10 cellular contexts compared by ENCODE assay signal in genomic region chr13:23159587-23160240, GRCh38.
DNase-seq lines count a peak whose midpoint lies in the region; ATAC-seq and TF ChIP-seq lines count a peak whose summit lies in the region.
"Had no signal": no experiment of that assay in that cellular context is flagged by ENCODE, and none has a peak within 500 bp of the region (broad histone marks: within the 10 kb centered on the region; RNA-seq: fewer than 3 reads in every experiment).

No MANE protein-coding gene starts in this region.

- no peaks in the 10 kb centered on the region for H3K9me3 ChIP-seq in parathyroid adenoma (ENCODE audit: control insufficient read depth, low read length)

- no peak for ATAC-seq in GM21529 (IDR thresholded peaks at IDR 0.05; ENCODE audit: unreplicated experiment)

- no peak overlapping the region for H3K9ac ChIP-seq in parathyroid adenoma

- no peaks in the 10 kb centered on the region for H3K4me1 ChIP-seq in parathyroid adenoma

- H2AFZ ChIP-seq in parathyroid adenoma = peak overlapping the region; percentile 70

- TF ChIP-seq CTCF in C4-2B (conservative IDR thresholded peaks at IDR 0.05) = peak; percentile 79
- TF ChIP-seq CTCF in parathyroid adenoma (IDR thresholded peaks at IDR 0.05) = no peak

- H3K79me2 ChIP-seq in parathyroid adenoma = no peaks in the 10 kb centered on the region

- H3K4me3 ChIP-seq in parathyroid adenoma (ENCODE audit: low read depth, low read length) = peak overlapping the region; percentile 60

- no peaks in the 10 kb centered on the region for H3K36me3 ChIP-seq in parathyroid adenoma (ENCODE audit: control insufficient read depth, insufficient read depth, low read length)

- no peak overlapping the region for H3K27ac ChIP-seq in C4-2B
- no peak overlapping the region for H3K27ac ChIP-seq in parathyroid adenoma
- H3K27ac ChIP-seq: VCaP had no signal

- peak; percentile 21 for DNase-seq in NCI-H526 treated with DMSO at 0.1 percent for 48 hours (lab: John Stamatoyannopoulos, UW)
- peak; percentile 13 for DNase-seq in glomerular visceral epithelial cell (ENCODE audit: extremely low spot score)
- DNase-seq in activated naive CD4-positive, alpha-beta T cell (lab: John Stamatoyannopoulos, UW) = no peak
- DNase-seq in COR-L47 (lab: John Stamatoyannopoulos, UW) = no peak
- DNase-seq in superior temporal gyrus (ENCODE audit: extremely low spot score) = no peak
- DNase-seq: amniotic stem cell had no signal

- peak overlapping the region; percentile 93 for H3K4me2 ChIP-seq in parathyroid adenoma (ENCODE audit: low read length)

- H3K27me3 ChIP-seq in parathyroid adenoma (ENCODE audit: control insufficient read depth, insufficient read depth, low read length) = no peaks in the 10 kb centered on the region

Comparison
In these comparisons a context has a peak if more than half of its experiments do, and no peak if none do; other contexts are left out.
1. DNase-seq: peak in NCI-H526 treated with DMSO at 0.1 percent for 48 hours (single experiment) and glomerular visceral epithelial cell (single experiment); none in activated naive CD4-positive, alpha-beta T cell (0 of 4), COR-L47 (single experiment) and superior temporal gyrus (single experiment).